Comparison of ENCODE assay signal across 7 cellular contexts in the genomic region with DNA sequence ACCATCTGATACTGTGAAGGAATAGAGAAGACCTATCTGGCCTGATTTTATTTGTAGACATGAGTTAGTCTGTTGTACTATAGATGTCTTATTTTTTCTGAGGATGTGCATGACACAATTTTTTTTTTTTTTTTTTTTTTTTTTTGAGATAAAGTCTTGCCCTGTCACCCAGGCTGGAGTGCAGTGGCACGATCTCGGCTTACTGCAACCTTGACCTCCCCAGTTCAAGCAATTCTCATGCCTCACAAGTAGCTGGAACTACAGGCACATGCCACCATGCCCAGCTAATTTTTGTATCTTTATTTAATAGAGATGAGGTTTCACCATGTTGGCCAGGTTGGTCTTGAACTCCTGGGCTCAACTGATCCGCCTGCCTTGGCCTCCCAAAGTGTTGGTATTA. TPM values are rescaled to one million over a fixed set of nuclear protein-coding genes. Genes with fewer than 3 reads are reported as not detected.
DNase-seq lines count a peak whose midpoint lies in the region; ATAC-seq, FAIRE-seq and TF ChIP-seq lines count a peak whose summit lies in the region.
"Not testable (repeated sequence)": the region's sequence is repeated elsewhere in the genome, so short reads cannot be mapped to it uniquely, and the experiment has no call there.

No MANE protein-coding gene starts in this region.

- H3K4me3 ChIP-seq in IMR-90 (ENCODE audit: insufficient read depth, low read depth, low read length); astrocyte (ENCODE audit: insufficient read depth, low read depth, low read length): not testable (repeated sequence)

- H3K79me2 ChIP-seq in astrocyte (ENCODE audit: insufficient read depth, low read length) = peaks cover 41% of the 10 kb centered on the region

- not testable (repeated sequence) for H2AK5ac ChIP-seq in IMR-90 (ENCODE audit: low read depth, low read length)

- H2BK120ac ChIP-seq in IMR-90 (ENCODE audit: low read depth, low read length) = not testable (repeated sequence)

- H2BK5ac ChIP-seq in IMR-90 (ENCODE audit: low read depth, low read length, poor library complexity, severe bottlenecking) = not testable (repeated sequence)

- H3K9me3 ChIP-seq in IMR-90 (ENCODE audit: control insufficient read depth, insufficient read depth, low read length); astrocyte (ENCODE audit: insufficient read depth, low read depth, low read length): not testable (repeated sequence)

- not testable (repeated sequence) for H3K56ac ChIP-seq in IMR-90 (ENCODE audit: extremely low read depth, insufficient read depth, low read length)

- not testable (repeated sequence) for H3K4me1 ChIP-seq in IMR-90 (ENCODE audit: control insufficient read depth, insufficient read depth, low read length)
- H3K4me1 ChIP-seq in astrocyte (ENCODE audit: insufficient read depth, low read length) = peaks cover 15% of the 10 kb centered on the region

- not testable (repeated sequence) for H3K4me1 Mint-ChIP-seq in Calu3 (ENCODE audit: low read depth, unreplicated experiment); activated CD8-positive, alpha-beta T cell treated with anti-CD3 and anti-CD28 coated beads for 36 hours (ENCODE audit: low read depth); stimulated activated naive B cell treated with anti-CD40 and anti-IgM and Interleukin-4, amounts not matched to agents 10 μg/mL and 1 μg/mL and 100 μg/mL, for 72 hours
- H3K4me1 Mint-ChIP-seq in astrocyte (ENCODE audit: low read depth, unreplicated experiment) = peaks cover 18% of the 10 kb centered on the region

- not testable (repeated sequence) for H4K5ac ChIP-seq in IMR-90 (ENCODE audit: low read depth, low read length)

- in situ Hi-C loops in IMR-90 (cut with MboI; ENCODE audit: low sequenced_read_pairs) = not testable (repeated sequence)

- H3K9me1 ChIP-seq in IMR-90 (ENCODE audit: insufficient read depth, low read length) = not testable (repeated sequence)

- H4K20me1 ChIP-seq in IMR-90 (ENCODE audit: insufficient read depth, low read length) = peaks cover 24% of the 10 kb centered on the region
- peaks cover 20% of the 10 kb centered on the region for H4K20me1 ChIP-seq in astrocyte (ENCODE audit: insufficient read depth, low read length)

- TF ChIP-seq RAD21 in IMR-90 (IDR thresholded peaks at IDR 0.05; ENCODE audit: low read length) = not testable (repeated sequence)

- H2BK15ac ChIP-seq in IMR-90 (ENCODE audit: low read depth, low read length) = not testable (repeated sequence)

- not testable (repeated sequence) for H3K27me3 Mint-ChIP-seq in Calu3 (ENCODE audit: unreplicated experiment); activated CD8-positive, alpha-beta T cell treated with anti-CD3 and anti-CD28 coated beads for 36 hours; astrocyte (ENCODE audit: low read depth, unreplicated experiment); stimulated activated naive B cell treated with anti-CD40 and anti-IgM and Interleukin-4, amounts not matched to agents 10 μg/mL and 1 μg/mL and 100 μg/mL, for 72 hours

- H3K36me3 ChIP-seq in IMR-90 (ENCODE audit: control insufficient read depth, insufficient read depth, low read length) (peaks cover 13% of the 10 kb centered on the region), astrocyte (ENCODE audit: insufficient read depth, low read length) (peaks cover 12% of the 10 kb centered on the region)

- peaks cover 17 to 57% of the 10 kb centered on the region in 2 experiments for H3K79me1 ChIP-seq in IMR-90 (ENCODE audit: low read depth in 1 of 2, low read length in 2 of 2)

- POLR2A ChIA-PET in IMR-90 (lab: Charles Lee; ENCODE audit: unreplicated experiment) = not testable (repeated sequence)
- POLR2A ChIA-PET in activated CD8-positive, alpha-beta T cell treated with anti-CD3 and anti-CD28 coated beads for 36 hours (lab: Charles Lee) = interaction anchor here (1.5 kb wide), 1 partner anchor 61 kb away, joined by 3 read pairs; no protein-coding TSS in a partner anchor

- TF ChIP-seq POLR2A in IMR-90 (IDR thresholded peaks at IDR 0.05; ENCODE audit: low read depth, low read length) = not testable (repeated sequence)

- CTCF ChIA-PET in Calu3 (lab: Charles Lee) = interaction anchor here (0.6 kb wide), 1 partner anchor 106 kb away, joined by 4 read pairs; no protein-coding TSS in a partner anchor
- CTCF ChIA-PET in IMR-90 (lab: Yijun Ruan, JAX) = not testable (repeated sequence)
- CTCF ChIA-PET in activated CD8-positive, alpha-beta T cell treated with anti-CD3 and anti-CD28 coated beads for 36 hours (lab: Charles Lee) = interaction anchor here (1.7 kb wide), 1 partner anchor 16 kb away, joined by 5 read pairs; no protein-coding TSS in a partner anchor

- H3K14ac ChIP-seq in IMR-90 (replicated peaks; ENCODE audit: low read depth, low read length) = peak overlapping the region; percentile 4; the same call in 1 of the 2 replicates

- peaks cover 93% of the 10 kb centered on the region for H3K36me3 Mint-ChIP-seq in Calu3 (ENCODE audit: insufficient read depth, unreplicated experiment)
- peaks cover 14% of the 10 kb centered on the region for H3K36me3 Mint-ChIP-seq in activated CD8-positive, alpha-beta T cell treated with anti-CD3 and anti-CD28 coated beads for 36 hours (ENCODE audit: low read depth)
- not testable (repeated sequence) for H3K36me3 Mint-ChIP-seq in astrocyte (ENCODE audit: low read depth, unreplicated experiment)
- H3K36me3 Mint-ChIP-seq in stimulated activated naive B cell treated with anti-CD40 and anti-IgM and Interleukin-4, amounts not matched to agents 10 μg/mL and 1 μg/mL and 100 μg/mL, for 72 hours = peaks cover 6 to 19% of the 10 kb centered on the region in 2 donors

- H2BK20ac ChIP-seq in IMR-90 (ENCODE audit: low read depth, low read length) = not testable (repeated sequence)

- H4K91ac ChIP-seq in IMR-90 (ENCODE audit: insufficient read depth, low read depth, low read length) = not testable (repeated sequence)

- BruUV-seq in Calu3 (replicated peaks; lab: Mats Ljungman, UMichigan); IMR-90 (replicated peaks; lab: Mats Ljungman, UMichigan): not testable (repeated sequence)

- TF ChIP-seq CTCF in Calu3 (IDR thresholded peaks at IDR 0.05; ENCODE audit: unreplicated experiment); IMR-90 (conservative IDR thresholded peaks at IDR 0.05; ENCODE audit: low read depth, low read length); activated CD8-positive, alpha-beta T cell treated with anti-CD3 and anti-CD28 coated beads for 36 hours (IDR thresholded peaks at IDR 0.05); astrocyte (IDR thresholded peaks at IDR 0.05; ENCODE audit: insufficient read depth, low read depth, low read length): not testable (repeated sequence)

- intact Hi-C loops in Calu3 (cut with micrococcal nuclease; ENCODE audit: unreplicated experiment); activated CD8-positive, alpha-beta T cell treated with anti-CD3 and anti-CD28 coated beads for 36 hours (cut with micrococcal nuclease): not testable (repeated sequence)
- intact Hi-C loops in IMR-90 (cut with micrococcal nuclease) = loop anchor here (5.0 kb wide), 2 partner anchors 40 to 215 kb away; no protein-coding TSS in a partner anchor

- not testable (repeated sequence) for H3K27ac ChIP-seq in IMR-90 (ENCODE audit: insufficient read depth, low read length); astrocyte (ENCODE audit: low read depth, low read length)
- peak overlapping the region; percentile 85 for H3K27ac ChIP-seq in epithelial cell of prostate

- H2AFZ ChIP-seq in IMR-90 (replicated peaks; ENCODE audit: low read length, poor library complexity); astrocyte (ENCODE audit: low read depth, low read length): not testable (repeated sequence)

- H3K18ac ChIP-seq in IMR-90 (ENCODE audit: low read depth, low read length) = not testable (repeated sequence)

- H2AK9ac ChIP-seq in IMR-90 (replicated peaks; ENCODE audit: low read depth, low read length, poor library complexity) = not testable (repeated sequence)

- peak overlapping the region; percentile 15 for H3K27ac Mint-ChIP-seq in Calu3 (ENCODE audit: unreplicated experiment)
- peak overlapping the region; percentile 47 for H3K27ac Mint-ChIP-seq in activated CD8-positive, alpha-beta T cell treated with anti-CD3 and anti-CD28 coated beads for 36 hours
- H3K27ac Mint-ChIP-seq in astrocyte (ENCODE audit: unreplicated experiment) = peak overlapping the region; percentile 66
- H3K27ac Mint-ChIP-seq in stimulated activated naive B cell treated with anti-CD40 and anti-IgM and Interleukin-4, amounts not matched to agents 10 μg/mL and 1 μg/mL and 100 μg/mL, for 72 hours = peak overlapping the region; percentile 20

- ATAC-seq in IMR-90 (ENCODE audit: low read depth); activated CD8-positive, alpha-beta T cell treated with anti-CD3 and anti-CD28 coated beads for 36 hours; stimulated activated naive B cell treated with anti-CD40 and anti-IgM and Interleukin-4, amounts not matched to agents 10 μg/mL and 1 μg/mL and 100 μg/mL, for 72 hours (replicated peaks): not testable (repeated sequence)

- not testable (repeated sequence) for H3K4me3 Mint-ChIP-seq in Calu3 (ENCODE audit: low read depth, unreplicated experiment); activated CD8-positive, alpha-beta T cell treated with anti-CD3 and anti-CD28 coated beads for 36 hours; astrocyte (ENCODE audit: unreplicated experiment); stimulated activated naive B cell treated with anti-CD40 and anti-IgM and Interleukin-4, amounts not matched to agents 10 μg/mL and 1 μg/mL and 100 μg/mL, for 72 hours

- H3K4me2 ChIP-seq in IMR-90 (ENCODE audit: low read depth, low read length); astrocyte (ENCODE audit: low read length): not testable (repeated sequence)

- H3K23ac ChIP-seq in IMR-90 (ENCODE audit: low read depth, low read length) = 0 out of 2 replicates have a peak overlapping the region, but pooled peaks have one; percentile 8

- not testable (repeated sequence) for FAIRE-seq in astrocyte (lab: Jason Lieb, UNC)

- not testable (repeated sequence) for H4K8ac ChIP-seq in IMR-90 (ENCODE audit: low read depth in 2 of 2, low read length in 2 of 2)

- not testable (repeated sequence) for H3K4ac ChIP-seq in IMR-90 (ENCODE audit: low read depth, low read length)

- DNase-seq in Calu3; IMR-90; activated CD8-positive, alpha-beta T cell treated with anti-CD3 and anti-CD28 coated beads for 36 hours; astrocyte (ENCODE audit: low read depth); epithelial cell of prostate (ENCODE audit: low read depth, low spot score); stimulated activated naive B cell treated with anti-CD40 and anti-IgM and Interleukin-4, amounts not matched to agents 10 μg/mL and 1 μg/mL and 100 μg/mL, for 72 hours: not testable (repeated sequence)
- peak; percentile 9 for DNase-seq in activated effector memory CD4-positive, alpha-beta T cell treated with anti-CD3 and anti-CD28 coated beads, Interleukin-2, amount 50 U/mL, for 16 hours

- dilution Hi-C loops in IMR-90 (cut with HindIII; ENCODE audit: low sequenced_read_pairs, unreplicated experiment) = not testable (repeated sequence)

- WGBS in IMR-90 (ENCODE audit: extremely low coverage in 2 of 2, insufficient read length in 1 of 2), 2 experiments = no CpG with 5 or more reads among the region's 3 CpGs

- H3K9me3 Mint-ChIP-seq in Calu3 (ENCODE audit: low read depth, unreplicated experiment); activated CD8-positive, alpha-beta T cell treated with anti-CD3 and anti-CD28 coated beads for 36 hours; astrocyte (ENCODE audit: unreplicated experiment); stimulated activated naive B cell treated with anti-CD40 and anti-IgM and Interleukin-4, amounts not matched to agents 10 μg/mL and 1 μg/mL and 100 μg/mL, for 72 hours: not testable (repeated sequence)

- H3K9ac ChIP-seq in IMR-90 (ENCODE audit: low read depth, low read length); astrocyte (ENCODE audit: low read length): not testable (repeated sequence)

- H3K27me3 ChIP-seq in IMR-90 (ENCODE audit: control insufficient read depth, insufficient read depth, low read length); astrocyte (ENCODE audit: insufficient read depth, low read length): not testable (repeated sequence)

RNA-seq across cellular contexts. Expression of gene CDK12, which starts 26.2 kb away (rescaled TPM):
- 321 and 329 TPM in 2 replicates for total RNA-seq in Calu3 (2022)
- total RNA-seq in IMR-90 (2012; rRNA removed) = 27.1 and 31.1 TPM in 2 replicates
- polyA plus RNA-seq in IMR-90 (2012; rRNA removed) = 14.8 and 16.1 TPM in 2 replicates
- 3.9 and 4.3 TPM in 2 replicates for polyA plus RNA-seq in IMR-90 (2012; cell fraction: cytosol; rRNA removed)
- 14.9 and 39.1 TPM in 2 replicates for polyA plus RNA-seq in IMR-90 (2012; cell fraction: nucleus; rRNA removed; ENCODE audit: low replicate concordance)
- total RNA-seq in activated CD8-positive, alpha-beta T cell treated with anti-CD3 and anti-CD28 coated beads for 36 hours = 10 to 100 TPM; 61.4 to 61.9 TPM
- 55.7 and 56.6 TPM in 2 replicates for total RNA-seq in astrocyte

RNA-seq across cellular contexts. Expression of gene MED1, which starts 36.4 kb away (rescaled TPM):
- 227 and 230 TPM in 2 replicates for total RNA-seq in Calu3 (2022)
- total RNA-seq in IMR-90 (2012; rRNA removed) = 21.9 and 24.2 TPM in 2 replicates
- 16.4 and 16.9 TPM in 2 replicates for polyA plus RNA-seq in IMR-90 (2012; rRNA removed)
- 2.8 and 4.3 TPM in 2 replicates for polyA plus RNA-seq in IMR-90 (2012; cell fraction: cytosol; rRNA removed)
- polyA plus RNA-seq in IMR-90 (2012; cell fraction: nucleus; rRNA removed; ENCODE audit: low replicate concordance) = 3.9 and 20.2 TPM in 2 replicates
- 10 to 100 TPM; 60.7 to 64.7 TPM for total RNA-seq in activated CD8-positive, alpha-beta T cell treated with anti-CD3 and anti-CD28 coated beads for 36 hours
- 43.8 and 46.6 TPM in 2 replicates for total RNA-seq in astrocyte

Comparison
In these comparisons a context has a peak if more than half of its experiments do, and no peak if none do; other contexts are left out.
1. H3K27ac Mint-ChIP-seq: peak in every context shown above with its lines; median percentile 66 in astrocyte; 47 in activated CD8-positive, alpha-beta T cell treated with anti-CD3 and anti-CD28 coated beads for 36 hours; 20 in stimulated activated naive B cell treated with anti-CD40 and anti-IgM and Interleukin-4, amounts not matched to agents 10 μg/mL and 1 μg/mL and 100 μg/mL, for 72 hours; 15 in Calu3.